In the genomic region with DNA sequence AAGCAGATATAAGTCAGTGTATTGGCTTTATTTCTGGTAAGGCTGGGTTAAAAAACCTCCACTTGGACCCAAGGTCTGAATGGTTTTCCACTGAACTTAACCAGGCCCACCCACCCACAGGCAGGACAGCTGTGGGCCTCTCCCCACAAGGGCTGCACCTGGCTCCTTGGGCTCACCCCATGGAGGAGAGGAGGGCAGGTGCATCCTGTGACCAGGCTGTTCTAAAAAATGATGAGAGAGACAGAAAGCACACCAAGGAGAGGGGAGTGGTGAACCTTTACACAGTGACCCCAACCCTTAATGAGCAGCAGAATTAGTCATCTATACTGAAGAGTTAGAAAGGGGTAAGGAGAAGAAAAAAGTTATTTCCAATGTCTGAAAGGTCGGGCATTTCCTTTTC, we compare ENCODE assay signal across 20 cellular contexts. TPM values are rescaled to one million over a fixed set of nuclear protein-coding genes. Genes with fewer than 3 reads are reported as not detected.
DNase-seq lines count a peak whose midpoint lies in the region; ATAC-seq and TF ChIP-seq lines count a peak whose summit lies in the region.
"Had no signal": no experiment of that assay in that cellular context is flagged by ENCODE, and none has a peak within 500 bp of the region (broad histone marks: within the 10 kb centered on the region; RNA-seq: fewer than 3 reads in every experiment).

No MANE protein-coding gene starts in this region.

- H3K4me3 ChIP-seq in OCI-LY7 (ENCODE audit: low read depth, low read length, poor library complexity, severe bottlenecking): peak overlapping the region; percentile 4
- H3K4me3 ChIP-seq in testis: no peak overlapping the region
- H3K4me3 ChIP-seq in brain microvascular endothelial cell (ENCODE audit: low read depth, low read length): no peak overlapping the region
- H3K4me3 ChIP-seq: SK-N-MC, skin epidermis had no signal

- no peaks in the 10 kb centered on the region for H3K36me3 Mint-ChIP-seq in activated naive CD4-positive, alpha-beta T cell treated with anti-CD3 and anti-CD28 coated beads, Interleukin-2, amount 50 U/mL, for 72 hours
- no peaks in the 10 kb centered on the region for H3K36me3 Mint-ChIP-seq in stimulated activated naive B cell treated with anti-CD40 and anti-IgM and Interleukin-4, amounts not matched to agents 10 μg/mL and 1 μg/mL and 100 μg/mL, for 72 hours
- H3K36me3 Mint-ChIP-seq: CD8-positive, alpha-beta memory T cell; IgD-negative memory B cell; natural killer cell; type B pancreatic cell had no signal

- H4K20me1 ChIP-seq in OCI-LY7 (ENCODE audit: insufficient read depth, low read length): no peaks in the 10 kb centered on the region

- no peak overlapping the region for H3K4me3 Mint-ChIP-seq in stimulated activated naive B cell treated with anti-CD40 and anti-IgM and Interleukin-4, amounts not matched to agents 10 μg/mL and 1 μg/mL and 100 μg/mL, for 72 hours
- H3K4me3 Mint-ChIP-seq: activated CD4-positive, alpha-beta T cell treated with anti-CD3 and anti-CD28 coated beads, Interleukin-2, amount 10 ng/mL, durations not matched to agents 7 days and 5 days; activated T-cell treated with anti-CD3 and anti-CD28 coated beads, Interleukin-2, amount 50 U/mL, for 4 hours; CD8-positive, alpha-beta memory T cell; natural killer cell; type B pancreatic cell had no signal

- POLR2A ChIA-PET in OCI-LY7 (lab: Charles Lee): interaction anchor here (0.7 to 2.9 kb wide), 7 partner anchors 10 to 74 kb away, joined by 4 to 13 read pairs (median 6); no protein-coding TSS in a partner anchor

- H3K4me1 Mint-ChIP-seq in stimulated activated naive B cell treated with anti-CD40 and anti-IgM and Interleukin-4, amounts not matched to agents 10 μg/mL and 1 μg/mL and 100 μg/mL, for 72 hours: peaks cover 31 to 88% of the 10 kb centered on the region in 2 donors

- H3K4me1 ChIP-seq in OCI-LY7 (ENCODE audit: insufficient read depth, low read length, poor library complexity, severe bottlenecking) (peaks cover 37% of the 10 kb centered on the region), testis (no peaks in the 10 kb centered on the region)

- H3K27ac Mint-ChIP-seq in activated naive CD4-positive, alpha-beta T cell treated with anti-CD3 and anti-CD28 coated beads, Interleukin-2, amount 50 U/mL, for 72 hours: no peak overlapping the region
- peak overlapping the region; percentile 68 for H3K27ac Mint-ChIP-seq in stimulated activated naive B cell treated with anti-CD40 and anti-IgM and Interleukin-4, amounts not matched to agents 10 μg/mL and 1 μg/mL and 100 μg/mL, for 72 hours
- H3K27ac Mint-ChIP-seq: activated CD4-positive, alpha-beta T cell treated with anti-CD3 and anti-CD28 coated beads, Interleukin-2, amount 10 ng/mL, durations not matched to agents 7 days and 5 days; natural killer cell; type B pancreatic cell had no signal

- peak overlapping the region; percentile 48 for H3K27ac ChIP-seq in OCI-LY7 (ENCODE audit: low read depth, low read length, poor library complexity, severe bottlenecking)
- no peak overlapping the region for H3K27ac ChIP-seq in testis
- H3K27ac ChIP-seq in brain microvascular endothelial cell: no peak overlapping the region
- H3K27ac ChIP-seq: SK-N-MC had no signal

- peak overlapping the region; percentile 55 for H3K4me2 ChIP-seq in OCI-LY7 (ENCODE audit: low read length)

- CTCF ChIA-PET in OCI-LY7 (lab: Charles Lee; ENCODE audit: unreplicated experiment): no interaction called here

- no peaks in the 10 kb centered on the region for H3K27me3 Mint-ChIP-seq in stimulated activated naive B cell treated with anti-CD40 and anti-IgM and Interleukin-4, amounts not matched to agents 10 μg/mL and 1 μg/mL and 100 μg/mL, for 72 hours
- H3K27me3 Mint-ChIP-seq: activated CD4-positive, alpha-beta T cell treated with anti-CD3 and anti-CD28 coated beads, Interleukin-2, amount 10 ng/mL, durations not matched to agents 7 days and 5 days; CD8-positive, alpha-beta memory T cell; IgD-negative memory B cell had no signal

- H3K27me3 ChIP-seq in testis (no peaks in the 10 kb centered on the region), brain microvascular endothelial cell (replicated peaks) (no peaks in the 10 kb centered on the region)

- BruUV-seq in OCI-LY7 (replicated peaks; lab: Mats Ljungman, UMichigan): no TSS peak

- peak; percentile 18 to 63 for ATAC-seq in activated naive CD4-positive, alpha-beta T cell treated with anti-CD3 and anti-CD28 coated beads, Interleukin-2, amount 50 U/mL, for 72 hours
- peak; percentile 59 for ATAC-seq in HG02678 (IDR thresholded peaks at IDR 0.05; ENCODE audit: unreplicated experiment)
- ATAC-seq in stimulated activated naive B cell treated with anti-CD40 and anti-IgM and Interleukin-4, amounts not matched to agents 10 μg/mL and 1 μg/mL and 100 μg/mL, for 72 hours (replicated peaks): peak; percentile 88 to 91
- ATAC-seq: activated T-cell treated with anti-CD3 and anti-CD28 coated beads, Interleukin-2, amount 50 U/mL, for 4 hours; natural killer cell had no signal

- peaks cover 6% of the 10 kb centered on the region; the same call in 1 of the 2 replicates for H3K9me3 ChIP-seq in OCI-LY7 (ENCODE audit: low read length)
- no peaks in the 10 kb centered on the region for H3K9me3 ChIP-seq in testis

- TF ChIP-seq CTCF in OCI-LY7 (conservative IDR thresholded peaks at IDR 0.05; ENCODE audit: low read length): no peak
- TF ChIP-seq CTCF in testis (IDR thresholded peaks at IDR 0.05): no peak
- no peak for TF ChIP-seq CTCF in brain microvascular endothelial cell (IDR thresholded peaks at IDR 0.05; ENCODE audit: low read depth, low read length, missing control alignments)

- H3K9me2 ChIP-seq in OCI-LY7 (ENCODE audit: insufficient read depth, low read length): no peaks in the 10 kb centered on the region

- in situ Hi-C loops in brain microvascular endothelial cell (cut with HindIII; ENCODE audit: low pct_ligation_motif_present, low sequenced_read_pairs): no loop called here

- no peaks in the 10 kb centered on the region for H3K9me3 Mint-ChIP-seq in activated naive CD4-positive, alpha-beta T cell treated with anti-CD3 and anti-CD28 coated beads, Interleukin-2, amount 50 U/mL, for 72 hours
- no peaks in the 10 kb centered on the region for H3K9me3 Mint-ChIP-seq in stimulated activated naive B cell treated with anti-CD40 and anti-IgM and Interleukin-4, amounts not matched to agents 10 μg/mL and 1 μg/mL and 100 μg/mL, for 72 hours
- H3K9me3 Mint-ChIP-seq: activated T-cell treated with anti-CD3 and anti-CD28 coated beads, Interleukin-2, amount 50 U/mL, for 4 hours; IgD-negative memory B cell; natural killer cell; type B pancreatic cell had no signal

- peak in 1 of 2 donors; percentile 52 for DNase-seq in activated naive CD4-positive, alpha-beta T cell treated with anti-CD3 and anti-CD28 coated beads, Interleukin-2, amount 50 U/mL, for 72 hours (ENCODE audit: low spot score in 2 of 2)
- DNase-seq in activated naive CD4-positive, alpha-beta T cell (lab: John Stamatoyannopoulos, UW): no peak
- DNase-seq in OCI-LY7 (ENCODE audit: low spot score) (peak; percentile 79), testis (no peak), brain microvascular endothelial cell (no peak)
- peak; percentile 53 for DNase-seq in stimulated activated naive B cell treated with anti-CD40 and anti-IgM and Interleukin-4, amounts not matched to agents 10 μg/mL and 1 μg/mL and 100 μg/mL, for 72 hours
- no peak for DNase-seq in activated CD4-positive, CD25-positive, alpha-beta regulatory T cell (lab: John Stamatoyannopoulos, UW)
- DNase-seq: activated CD4-positive, alpha-beta T cell treated with anti-CD3 and anti-CD28 coated beads, Interleukin-2, amount 10 ng/mL, durations not matched to agents 7 days and 5 days; activated T-cell treated with anti-CD3 and anti-CD28 coated beads, Interleukin-2, amount 50 U/mL, for 4 hours; CD8-positive, alpha-beta memory T cell; cerebellar nuclear complex; foreskin melanocyte; natural killer cell; NCI-H1092 treated with DMSO at 0.1 percent for 48 hours; stimulated activated CD4-positive, alpha-beta T cell treated with anti-CD3 and anti-CD28 coated beads, Interleukin-4, amount 100 ng/mL, for 4 hours had no signal

- WGBS in testis, 2 donors: 61 to 81% methylated on average over 1 of the region's 1 CpG

- no peaks in the 10 kb centered on the region for H3K79me2 ChIP-seq in OCI-LY7 (ENCODE audit: insufficient read depth, low read depth, low read length)

- intact Hi-C loops in OCI-LY7 (cut with micrococcal nuclease; ENCODE audit: unreplicated experiment): loop anchor here (2.0 kb wide), 1 partner anchor 33 kb away; no protein-coding TSS in a partner anchor
- intact Hi-C loops in testis (cut with DNase I; ENCODE audit: low total_unique reads): no loop called here

- H3K36me3 ChIP-seq in OCI-LY7 (ENCODE audit: insufficient read depth, low read length) (no peaks in the 10 kb centered on the region), testis (ENCODE audit: low read depth, missing control alignments) (no peaks in the 10 kb centered on the region), brain microvascular endothelial cell (replicated peaks) (no peaks in the 10 kb centered on the region)

- no peak for TF ChIP-seq POLR2A in testis (IDR thresholded peaks at IDR 0.05)

- peak overlapping the region; percentile 92 for H2AFZ ChIP-seq in OCI-LY7 (ENCODE audit: low read length)

RNA-seq across cellular contexts. Expression of a gene that starts 34.5 kb away (rescaled TPM):
- 10 to 100 TPM; 22.2 to 33.3 TPM for total RNA-seq in activated naive CD4-positive, alpha-beta T cell treated with anti-CD3 and anti-CD28 coated beads, Interleukin-2, amount 50 U/mL, for 72 hours
- 133 and 149 TPM in 2 replicates for total RNA-seq in OCI-LY7 (2014; rRNA removed; shearing (Covaris generic))
- 171 and 215 TPM in 2 replicates for total RNA-seq in OCI-LY7 (2022)
- 100 to 1,000 TPM; 129 to 158 TPM for total RNA-seq in testis
- 112 TPM for polyA plus RNA-seq in testis (ENCODE audit: insufficient read depth, low read depth, low replicate concordance)

Comparison
In these comparisons a context has a peak if more than half of its experiments do, and no peak if none do; other contexts are left out.
1. DNase-seq: peak in OCI-LY7 (single experiment) and stimulated activated naive B cell treated with anti-CD40 and anti-IgM and Interleukin-4, amounts not matched to agents 10 μg/mL and 1 μg/mL and 100 μg/mL, for 72 hours (single experiment); none in activated naive CD4-positive, alpha-beta T cell (0 of 4), activated CD4-positive, CD25-positive, alpha-beta regulatory T cell (0 of 4), testis (single experiment) and brain microvascular endothelial cell (single experiment).
2. Peak in every context shown above with its lines, with median percentiles within 50 percentile points of each other: ATAC-seq.